12 cellular contexts compared by ENCODE assay signal in genomic region chr3:30124435-30125390, GRCh38.
DNase-seq lines count a peak whose midpoint lies in the region; ATAC-seq and TF ChIP-seq lines count a peak whose summit lies in the region.
"Had no signal": no experiment of that assay in that cellular context is flagged by ENCODE, and none has a peak within 500 bp of the region (broad histone marks: within the 10 kb centered on the region; RNA-seq: fewer than 3 reads in every experiment).

No MANE protein-coding gene starts in this region.

- H3K27me3 Mint-ChIP-seq in T-cell: no peaks in the 10 kb centered on the region
- H3K27me3 Mint-ChIP-seq: stimulated activated naive CD8-positive, alpha-beta T cell treated with anti-CD3 and anti-CD28 coated beads, Interleukin-15, Interleukin-2, amounts not matched to agents 100 ng/mL and 50 ng/mL, for 24 hours had no signal

- ATAC-seq in T-cell (replicated peaks in 1 of 4) (no peak), GM18498 (IDR thresholded peaks at IDR 0.05; ENCODE audit: unreplicated experiment) (no peak)
- ATAC-seq: activated T-cell treated with anti-CD3 and anti-CD28 coated beads, Interleukin-2, amount 50 U/mL, for 4 hours had no signal

- CTCF ChIA-PET in T-cell (lab: Charles Lee): no interaction called here

- H3K36me3 Mint-ChIP-seq in T-cell: no peaks in the 10 kb centered on the region

- H3K4me3 ChIP-seq in cardiac fibroblast (replicated peaks in 1 of 2; ENCODE audit: low read depth in 2 of 2, low read length in 2 of 2): no peak overlapping the region

- no peaks in the 10 kb centered on the region for H3K4me1 Mint-ChIP-seq in T-cell

- no peak overlapping the region for H3K27ac Mint-ChIP-seq in T-cell
- H3K27ac Mint-ChIP-seq: stimulated activated naive CD8-positive, alpha-beta T cell treated with anti-CD3 and anti-CD28 coated beads, Interleukin-15, Interleukin-2, amounts not matched to agents 100 ng/mL and 50 ng/mL, for 24 hours had no signal

- H3K4me3 Mint-ChIP-seq in T-cell: no peak overlapping the region
- H3K4me3 Mint-ChIP-seq: activated T-cell treated with anti-CD3 and anti-CD28 coated beads, Interleukin-2, amount 50 U/mL, for 4 hours; stimulated activated naive CD8-positive, alpha-beta T cell treated with anti-CD3 and anti-CD28 coated beads, Interleukin-15, Interleukin-2, amounts not matched to agents 100 ng/mL and 50 ng/mL, for 24 hours had no signal

- peak; percentile 1 for DNase-seq in DMS 273 (lab: John Stamatoyannopoulos, UW; ENCODE audit: unreplicated experiment)
- DNase-seq in DMS 273 treated with DMSO at 0.1 percent for 48 hours (lab: John Stamatoyannopoulos, UW): no peak
- DNase-seq in NCI-H1105 (lab: John Stamatoyannopoulos, UW): peak; percentile 47
- DNase-seq in cardiac fibroblast (ENCODE audit: low read depth in 2 of 2): peak; percentile 56 to 57
- DNase-seq in mucosa of gallbladder (ENCODE audit: low spot score): peak; percentile 49
- no peak for DNase-seq in T-cell
- no peak for DNase-seq in NK-92 treated with Interleukin-12 subunit alpha and Interleukin-12 subunit beta, amount 100 ng/mL, for 24 hours (lab: John Stamatoyannopoulos, UW)
- DNase-seq: activated CD4-positive, CD25-positive, alpha-beta regulatory T cell; activated T-cell treated with anti-CD3 and anti-CD28 coated beads, Interleukin-2, amount 50 U/mL, for 4 hours; stimulated activated CD4-positive, alpha-beta T cell treated with anti-CD3 and anti-CD28 coated beads, Interleukin-4, amount 100 ng/mL, for 1 hour had no signal

- POLR2A ChIA-PET in T-cell (lab: Charles Lee): no interaction called here

- H3K9me3 Mint-ChIP-seq in T-cell: peaks cover 0 to 2% (median 0%) of the 10 kb centered on the region in 3 donors
- H3K9me3 Mint-ChIP-seq: activated T-cell treated with anti-CD3 and anti-CD28 coated beads, Interleukin-2, amount 50 U/mL, for 4 hours; stimulated activated naive CD8-positive, alpha-beta T cell treated with anti-CD3 and anti-CD28 coated beads, Interleukin-15, Interleukin-2, amounts not matched to agents 100 ng/mL and 50 ng/mL, for 24 hours had no signal

- TF ChIP-seq CTCF in cardiac fibroblast (IDR thresholded peaks at IDR 0.05; ENCODE audit: low read depth, low read length): no peak

Comparison
In these comparisons a context has a peak if more than half of its experiments do, and no peak if none do; other contexts are left out.
1. DNase-seq: peak in DMS 273 (single experiment), NCI-H1105 (single experiment), cardiac fibroblast (2 of 2) and mucosa of gallbladder (single experiment); none in DMS 273 treated with DMSO at 0.1 percent for 48 hours (single experiment), T-cell (0 of 34) and NK-92 treated with Interleukin-12 subunit alpha and Interleukin-12 subunit beta, amount 100 ng/mL, for 24 hours (single experiment).